ENCODE assay signal across 24 cellular contexts in genomic region chrX:4185086-4185485, GRCh38.
DNase-seq lines count a peak whose midpoint lies in the region; ATAC-seq, FAIRE-seq and TF ChIP-seq lines count a peak whose summit lies in the region.
"Had no signal": no experiment of that assay in that cellular context is flagged by ENCODE, and none has a peak within 500 bp of the region (broad histone marks: within the 10 kb centered on the region; RNA-seq: fewer than 3 reads in every experiment).

No MANE protein-coding gene starts in this region.

- H3K27ac ChIP-seq in psoas muscle: no peak overlapping the region
- H3K27ac ChIP-seq: 22Rv1; A549; BLaER1 treated with 17β-estradiol and CSF1 and Interleukin-3, amounts not matched to agents 10 nM and 100 nM; GM23248 had no signal

- no peaks in the 10 kb centered on the region for H3K27me3 ChIP-seq in psoas muscle (ENCODE audit: insufficient read depth in 3 of 3, low read length in 2 of 3)
- H3K27me3 ChIP-seq: BE2C; BLaER1 treated with 17β-estradiol and CSF1 and Interleukin-3, amounts not matched to agents 10 nM and 100 nM had no signal

- no peaks in the 10 kb centered on the region for H3K36me3 ChIP-seq in psoas muscle (ENCODE audit: insufficient read depth in 1 of 2, low read depth in 1 of 2)
- H3K36me3 ChIP-seq: BE2C; BLaER1 treated with 17β-estradiol and CSF1 and Interleukin-3, amounts not matched to agents 10 nM and 100 nM had no signal

- no peaks in the 10 kb centered on the region for H3K4me1 ChIP-seq in psoas muscle
- H3K4me1 ChIP-seq: A549; BE2C; BLaER1 treated with 17β-estradiol and CSF1 and Interleukin-3, amounts not matched to agents 10 nM and 100 nM had no signal

- ATAC-seq in psoas muscle: no peak
- ATAC-seq: A549 had no signal

- 76 to 83% (median 80%) methylated on average over 4 of the region's 4 CpGs for WGBS in psoas muscle, 3 donors

- DNase-seq in frontal cortex (ENCODE audit: low spot score in 2 of 2) (no peak), OCI-M1 (lab: John Stamatoyannopoulos, UW) (no peak), psoas muscle (no peak), midbrain (lab: John Stamatoyannopoulos, UW) (no peak)
- DNase-seq: ACHN; AML-193; BE2C; CD4-positive, alpha-beta T cell; CD8-positive, alpha-beta memory T cell; DMS 273 treated with DMSO at 0.1 percent for 48 hours; DMS79; EL; GF-D8; GM23248; H7; HCEC 1CT had no signal

- H3K9me3 ChIP-seq in psoas muscle: no peaks in the 10 kb centered on the region
- H3K9me3 ChIP-seq: A549; BE2C; BLaER1 treated with 17β-estradiol and CSF1 and Interleukin-3, amounts not matched to agents 10 nM and 100 nM had no signal

- no peak overlapping the region for H3K4me3 ChIP-seq in psoas muscle
- H3K4me3 ChIP-seq: A549; BLaER1 treated with 17β-estradiol and CSF1 and Interleukin-3, amounts not matched to agents 10 nM and 100 nM; GM23248 had no signal

- TF ChIP-seq CTCF in psoas muscle (IDR thresholded peaks at IDR 0.05): no peak

- peak; percentile 83 for FAIRE-seq in A204.1 (lab: Jason Lieb, UNC)
- FAIRE-seq in TTC549 (lab: Jason Lieb, UNC): peak; percentile 3
- peak; percentile 68 for FAIRE-seq in frontal cortex (lab: Jason Lieb, UNC)
- FAIRE-seq: D721Med, GM12891, H1 had no signal

- intact Hi-C loops in psoas muscle (cut with DNase I): no loop called here
